11 cellular contexts compared by ENCODE assay signal in the genomic region with DNA sequence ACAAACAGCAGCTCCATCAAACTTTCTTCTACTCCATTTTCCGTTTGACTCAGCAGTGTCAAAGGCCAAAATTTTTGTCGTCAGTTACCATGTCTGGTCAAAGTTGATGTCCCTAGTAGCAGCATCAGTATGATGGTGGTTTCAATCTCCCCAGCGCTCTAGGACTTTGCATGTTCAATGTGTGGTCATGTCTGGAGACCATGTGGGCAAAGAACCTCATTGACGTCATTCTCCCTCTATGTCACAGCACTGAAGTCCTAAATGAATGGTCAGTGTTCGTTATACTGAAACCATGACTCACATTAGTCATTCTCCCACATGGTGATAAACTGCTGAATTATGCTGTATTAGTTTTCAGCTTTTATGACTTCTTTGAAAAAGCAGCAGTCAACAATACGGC. TPM values are rescaled to one million over a fixed set of nuclear protein-coding genes. Genes with fewer than 3 reads are reported as not detected.
DNase-seq lines count a peak whose midpoint lies in the region; ATAC-seq and TF ChIP-seq lines count a peak whose summit lies in the region.
"Had no signal": no experiment of that assay in that cellular context is flagged by ENCODE, and none has a peak within 500 bp of the region (broad histone marks: within the 10 kb centered on the region; RNA-seq: fewer than 3 reads in every experiment).

No MANE protein-coding gene starts in this region.

- intact Hi-C loops in MCF 10A (cut with micrococcal nuclease) (no loop called here), breast epithelium (cut with DNase I; ENCODE audit: low total_unique reads) (no loop called here), colonic mucosa (cut with DNase I) (no loop called here), lower lobe of right lung (cut with DNase I) (no loop called here)
- intact Hi-C loops in activated CD8-positive, alpha-beta T cell treated with anti-CD3 and anti-CD28 coated beads for 36 hours (cut with micrococcal nuclease): no loop called here

- no peak overlapping the region for H3K27ac ChIP-seq in breast epithelium
- no peak overlapping the region for H3K27ac ChIP-seq in colonic mucosa
- H3K27ac ChIP-seq in lower lobe of right lung: no peak overlapping the region
- H3K27ac ChIP-seq: upper lobe of left lung had no signal

- BruUV-seq in MCF 10A (replicated peaks; lab: Mats Ljungman, UMichigan): no TSS peak

- ATAC-seq in HG02943 (IDR thresholded peaks at IDR 0.05; ENCODE audit: low read depth, unreplicated experiment) (peak; percentile 92), lower lobe of right lung (no peak)
- peak; percentile 90 for ATAC-seq in activated CD8-positive, alpha-beta T cell treated with anti-CD3 and anti-CD28 coated beads for 36 hours

- POLR2A ChIA-PET in MCF 10A (lab: Yijun Ruan, JAX): interaction anchor here (0.8 to 2.2 kb wide), 6 partner anchors 14 to 63 kb away, joined by 3 to 16 read pairs (median 4); partner anchors contain the start of genes EID1 and SHC4
- POLR2A ChIA-PET in activated CD8-positive, alpha-beta T cell treated with anti-CD3 and anti-CD28 coated beads for 36 hours (lab: Charles Lee): interaction anchor here (1.5 kb wide), 1 partner anchor 14 kb away, joined by 4 read pairs; no protein-coding TSS in a partner anchor

- H3K4me3 ChIP-seq in breast epithelium (no peak overlapping the region), colonic mucosa (no peak overlapping the region), lower lobe of right lung (no peak overlapping the region)
- H3K4me3 ChIP-seq: upper lobe of left lung had no signal

- CTCF ChIA-PET in MCF 10A (lab: Yijun Ruan, JAX): interaction anchor here (0.6 to 2.2 kb wide), 3 partner anchors 32 to 209 kb away, joined by 3 to 7 read pairs (median 3); no protein-coding TSS in a partner anchor
- CTCF ChIA-PET in activated CD8-positive, alpha-beta T cell treated with anti-CD3 and anti-CD28 coated beads for 36 hours (lab: Charles Lee): interaction anchor here (2.8 kb wide), 1 partner anchor 34 kb away, joined by 9 read pairs; no protein-coding TSS in a partner anchor

- DNase-seq in MCF 10A (ENCODE audit: unreplicated experiment): peak; percentile 65
- no peak for DNase-seq in breast epithelium (ENCODE audit: low spot score in 2 of 2)
- peak; percentile 56 for DNase-seq in activated CD8-positive, alpha-beta T cell treated with anti-CD3 and anti-CD28 coated beads for 36 hours
- DNase-seq in colonic mucosa: no peak
- DNase-seq in NCI-H2171 (lab: John Stamatoyannopoulos, UW): no peak
- no peak for DNase-seq in lower lobe of right lung
- DNase-seq: DND-41, upper lobe of left lung had no signal

- TF ChIP-seq POLR2A in breast epithelium (IDR thresholded peaks at IDR 0.05): no peak

- H3K9me3 ChIP-seq in breast epithelium (no peaks in the 10 kb centered on the region), colonic mucosa (no peaks in the 10 kb centered on the region), lower lobe of right lung (no peaks in the 10 kb centered on the region)
- H3K9me3 ChIP-seq: upper lobe of left lung had no signal

- H3K4me1 Mint-ChIP-seq in MCF 10A (ENCODE audit: insufficient read depth, unreplicated experiment): peaks cover 26% of the 10 kb centered on the region
- H3K4me1 Mint-ChIP-seq in activated CD8-positive, alpha-beta T cell treated with anti-CD3 and anti-CD28 coated beads for 36 hours (ENCODE audit: low read depth): peaks cover 16% of the 10 kb centered on the region
- peaks cover 48% of the 10 kb centered on the region for H3K4me1 Mint-ChIP-seq in stimulated activated naive CD8-positive, alpha-beta T cell treated with anti-CD3 and anti-CD28 coated beads, Interleukin-15, Interleukin-2, amounts not matched to agents 100 ng/mL and 50 ng/mL, for 24 hours (ENCODE audit: low read depth)

- H3K4me3 Mint-ChIP-seq in MCF 10A (ENCODE audit: unreplicated experiment): no peak overlapping the region
- H3K4me3 Mint-ChIP-seq in activated CD8-positive, alpha-beta T cell treated with anti-CD3 and anti-CD28 coated beads for 36 hours: no peak overlapping the region
- no peak overlapping the region for H3K4me3 Mint-ChIP-seq in stimulated activated naive CD8-positive, alpha-beta T cell treated with anti-CD3 and anti-CD28 coated beads, Interleukin-15, Interleukin-2, amounts not matched to agents 100 ng/mL and 50 ng/mL, for 24 hours
- H3K4me3 Mint-ChIP-seq: immature natural killer cell had no signal

- H3K4me1 ChIP-seq in breast epithelium (no peaks in the 10 kb centered on the region), colonic mucosa (no peaks in the 10 kb centered on the region), lower lobe of right lung (no peaks in the 10 kb centered on the region)
- H3K4me1 ChIP-seq: upper lobe of left lung had no signal

- H3K9ac ChIP-seq in colonic mucosa (ENCODE audit: low read depth in 2 of 2, low read length in 2 of 2): no peak overlapping the region

- H3K27me3 ChIP-seq in breast epithelium (no peaks in the 10 kb centered on the region), colonic mucosa (no peaks in the 10 kb centered on the region), lower lobe of right lung (ENCODE audit: low read depth) (no peaks in the 10 kb centered on the region)
- H3K27me3 ChIP-seq: upper lobe of left lung had no signal

- H3K9me3 Mint-ChIP-seq in MCF 10A (ENCODE audit: unreplicated experiment): no peaks in the 10 kb centered on the region
- no peaks in the 10 kb centered on the region for H3K9me3 Mint-ChIP-seq in activated CD8-positive, alpha-beta T cell treated with anti-CD3 and anti-CD28 coated beads for 36 hours
- peaks cover 4% of the 10 kb centered on the region for H3K9me3 Mint-ChIP-seq in stimulated activated naive CD8-positive, alpha-beta T cell treated with anti-CD3 and anti-CD28 coated beads, Interleukin-15, Interleukin-2, amounts not matched to agents 100 ng/mL and 50 ng/mL, for 24 hours
- H3K9me3 Mint-ChIP-seq: immature natural killer cell had no signal

- H3K36me3 Mint-ChIP-seq in MCF 10A (ENCODE audit: insufficient read depth, unreplicated experiment): no peaks in the 10 kb centered on the region
- no peaks in the 10 kb centered on the region for H3K36me3 Mint-ChIP-seq in activated CD8-positive, alpha-beta T cell treated with anti-CD3 and anti-CD28 coated beads for 36 hours (ENCODE audit: low read depth)
- no peaks in the 10 kb centered on the region for H3K36me3 Mint-ChIP-seq in stimulated activated naive CD8-positive, alpha-beta T cell treated with anti-CD3 and anti-CD28 coated beads, Interleukin-15, Interleukin-2, amounts not matched to agents 100 ng/mL and 50 ng/mL, for 24 hours (ENCODE audit: low read depth)

- H3K27ac Mint-ChIP-seq in MCF 10A (ENCODE audit: low read depth, unreplicated experiment): no peak overlapping the region
- peak overlapping the region; percentile 46 for H3K27ac Mint-ChIP-seq in activated CD8-positive, alpha-beta T cell treated with anti-CD3 and anti-CD28 coated beads for 36 hours
- peak overlapping the region; percentile 29 for H3K27ac Mint-ChIP-seq in stimulated activated naive CD8-positive, alpha-beta T cell treated with anti-CD3 and anti-CD28 coated beads, Interleukin-15, Interleukin-2, amounts not matched to agents 100 ng/mL and 50 ng/mL, for 24 hours
- H3K27ac Mint-ChIP-seq: immature natural killer cell had no signal

- no peaks in the 10 kb centered on the region for H3K27me3 Mint-ChIP-seq in MCF 10A (ENCODE audit: insufficient read depth, unreplicated experiment)
- peaks cover 24% of the 10 kb centered on the region for H3K27me3 Mint-ChIP-seq in activated CD8-positive, alpha-beta T cell treated with anti-CD3 and anti-CD28 coated beads for 36 hours
- peaks cover 58% of the 10 kb centered on the region for H3K27me3 Mint-ChIP-seq in stimulated activated naive CD8-positive, alpha-beta T cell treated with anti-CD3 and anti-CD28 coated beads, Interleukin-15, Interleukin-2, amounts not matched to agents 100 ng/mL and 50 ng/mL, for 24 hours

- H3K36me3 ChIP-seq in breast epithelium (no peaks in the 10 kb centered on the region), colonic mucosa (no peaks in the 10 kb centered on the region), lower lobe of right lung (no peaks in the 10 kb centered on the region)
- H3K36me3 ChIP-seq: upper lobe of left lung had no signal

- TF ChIP-seq CTCF in MCF 10A (IDR thresholded peaks at IDR 0.05; ENCODE audit: unreplicated experiment) (no peak), breast epithelium (IDR thresholded peaks at IDR 0.05) (no peak), colonic mucosa (IDR thresholded peaks at IDR 0.05) (no peak), lower lobe of right lung (IDR thresholded peaks at IDR 0.05) (no peak)
- TF ChIP-seq CTCF in activated CD8-positive, alpha-beta T cell treated with anti-CD3 and anti-CD28 coated beads for 36 hours (IDR thresholded peaks at IDR 0.05): no peak

RNA-seq across cellular contexts. Expression of gene SHC4, which starts 23.2 kb away (rescaled TPM):
- total RNA-seq in MCF 10A (2022): 0.26 and 0.49 TPM in 2 replicates
- total RNA-seq in breast epithelium: 1 to 10 TPM in 2 of 3 donors, under 1 TPM in 1; 0.16 to 4.0 (median 1.3) TPM
- total RNA-seq in activated CD8-positive, alpha-beta T cell treated with anti-CD3 and anti-CD28 coated beads for 36 hours: 1 to 10 TPM; 2.5 TPM
- total RNA-seq in colonic mucosa: under 1 TPM; 0.30 to 0.50 TPM
- total RNA-seq in lower lobe of right lung: 0.68 TPM

Comparison
In these comparisons a context has a peak if more than half of its experiments do, and no peak if none do; other contexts are left out.
1. DNase-seq: peak in MCF 10A (single experiment) and activated CD8-positive, alpha-beta T cell treated with anti-CD3 and anti-CD28 coated beads for 36 hours (single experiment); none in breast epithelium (0 of 2), colonic mucosa (single experiment), NCI-H2171 (single experiment) and lower lobe of right lung (single experiment).
2. ATAC-seq: peak in HG02943 (single experiment) and activated CD8-positive, alpha-beta T cell treated with anti-CD3 and anti-CD28 coated beads for 36 hours (single experiment); none in lower lobe of right lung (0 of 2).